ENCODE assay signal across 15 cellular contexts in the genomic region with DNA sequence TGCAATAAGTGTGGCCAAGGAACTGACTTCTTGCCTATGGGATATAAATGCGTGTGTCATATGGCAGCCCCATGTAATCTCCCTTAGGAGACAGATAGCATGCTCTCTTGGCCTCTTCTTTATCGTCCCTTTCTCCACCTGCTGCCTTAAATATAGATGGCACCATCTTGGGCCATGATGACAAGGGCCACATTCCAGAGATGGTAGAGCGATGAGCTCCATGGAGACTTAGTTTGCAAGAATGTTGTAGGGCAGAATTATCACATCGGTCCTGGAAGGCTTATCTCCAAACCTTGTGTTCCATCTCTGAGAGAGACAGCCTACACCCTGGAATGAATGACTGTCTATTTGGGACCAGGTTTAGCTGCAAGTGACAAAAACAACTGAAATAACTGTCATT.
A peak's percentile ranks its signal among the peaks of the same experiment; 100 is the strongest.
DNase-seq lines count a peak whose midpoint lies in the region; TF ChIP-seq lines count a peak whose summit lies in the region.
"Had no signal": no experiment of that assay in that cellular context is flagged by ENCODE, and none has a peak within 500 bp of the region (broad histone marks: within the 10 kb centered on the region; RNA-seq: fewer than 3 reads in every experiment).

No MANE protein-coding gene starts in this region.

- no peaks in the 10 kb centered on the region for H3K9me3 ChIP-seq in neural progenitor cell (ENCODE audit: low read depth)
- H3K9me3 ChIP-seq in uterus = no peaks in the 10 kb centered on the region
- H3K9me3 ChIP-seq: BLaER1 had no signal

- no peak overlapping the region for H2BK5ac ChIP-seq in mesendoderm (ENCODE audit: low read length)

- H2AFZ ChIP-seq in neural progenitor cell (replicated peaks) = no peak overlapping the region

- H3K36me3 ChIP-seq in mesendoderm (ENCODE audit: control insufficient read depth, insufficient read depth, low read length) (no peaks in the 10 kb centered on the region), neural progenitor cell (no peaks in the 10 kb centered on the region), uterus (no peaks in the 10 kb centered on the region)
- H3K36me3 ChIP-seq: BLaER1 had no signal

- no peak for TF ChIP-seq POLR2A in uterus (IDR thresholded peaks at IDR 0.05)

- H2BK15ac ChIP-seq in mesendoderm (replicated peaks; ENCODE audit: low read depth) = no peak overlapping the region

- H3K27me3 ChIP-seq in mesendoderm (ENCODE audit: insufficient read depth, low read length, poor library complexity) = no peaks in the 10 kb centered on the region
- no peaks in the 10 kb centered on the region for H3K27me3 ChIP-seq in neural progenitor cell
- H3K27me3 ChIP-seq in uterus = no peaks in the 10 kb centered on the region
- H3K27me3 ChIP-seq: BLaER1 had no signal

- no peak overlapping the region for H4K5ac ChIP-seq in mesendoderm (ENCODE audit: low read length)

- H3K4me3 Mint-ChIP-seq in neural progenitor cell = no peak overlapping the region
- H3K4me3 Mint-ChIP-seq: CD14-positive monocyte; CD4-positive, alpha-beta memory T cell; H9 had no signal

- H3K4me2 ChIP-seq in mesendoderm (ENCODE audit: low read length) (no peak overlapping the region), neural progenitor cell (no peak overlapping the region)
- H3K4me2 ChIP-seq: BLaER1 had no signal

- H3K27ac ChIP-seq in mesendoderm (ENCODE audit: low read depth, low read length) (no peak overlapping the region), neural progenitor cell (no peak overlapping the region), uterus (peak overlapping the region; percentile 82)
- H3K27ac ChIP-seq: BLaER1 had no signal

- H3K79me2 ChIP-seq in mesendoderm (ENCODE audit: control insufficient read depth, insufficient read depth, low read length) (no peaks in the 10 kb centered on the region), neural progenitor cell (ENCODE audit: low read depth) (no peaks in the 10 kb centered on the region)

- H3K23ac ChIP-seq in mesendoderm (ENCODE audit: low read length) = no peak overlapping the region

- no peaks in the 10 kb centered on the region for H3K4me1 ChIP-seq in mesendoderm (ENCODE audit: control insufficient read depth, low read depth, low read length)
- H3K4me1 ChIP-seq in neural progenitor cell = peaks cover 6% of the 10 kb centered on the region
- H3K4me1 ChIP-seq in uterus = peaks cover 0 to 5% of the 10 kb centered on the region in 2 donors

- TF ChIP-seq CTCF in neural progenitor cell (IDR thresholded peaks at IDR 0.05) = no peak
- no peak for TF ChIP-seq CTCF in uterus (IDR thresholded peaks at IDR 0.05)

- no peaks in the 10 kb centered on the region for H4K20me1 ChIP-seq in neural progenitor cell (ENCODE audit: low read depth)
- H4K20me1 ChIP-seq: BLaER1 had no signal

- H2BK120ac ChIP-seq in mesendoderm (ENCODE audit: low read depth, low read length) = no peak overlapping the region

- no peak overlapping the region for H4K8ac ChIP-seq in mesendoderm (ENCODE audit: low read depth, low read length)

- H3K9me3 Mint-ChIP-seq in neural progenitor cell = no peaks in the 10 kb centered on the region
- H3K9me3 Mint-ChIP-seq: CD14-positive monocyte, H9 had no signal

- peaks cover 5% of the 10 kb centered on the region for H3K27me3 Mint-ChIP-seq in neural progenitor cell (ENCODE audit: insufficient read depth, low read depth)

- no peak overlapping the region for H2AK5ac ChIP-seq in mesendoderm (ENCODE audit: low read length)

- no peaks in the 10 kb centered on the region for H3K79me1 ChIP-seq in mesendoderm (ENCODE audit: low read length)

- no peaks in the 10 kb centered on the region for H3F3A ChIP-seq in neural progenitor cell (ENCODE audit: low read depth)

- H3K9ac ChIP-seq in mesendoderm (ENCODE audit: low read length) = no peak overlapping the region
- H3K9ac ChIP-seq in neural progenitor cell = no peak overlapping the region
- H3K9ac ChIP-seq: BLaER1 had no signal

- H3K56ac ChIP-seq in mesendoderm (ENCODE audit: low read length) = no peak overlapping the region

- peak overlapping the region; percentile 52 for H3K27ac Mint-ChIP-seq in neural progenitor cell
- H3K27ac Mint-ChIP-seq: CD14-positive monocyte; CD4-positive, alpha-beta memory T cell; H9 had no signal

- no peak overlapping the region for H3K18ac ChIP-seq in mesendoderm (ENCODE audit: low read length)

- peak; percentile 22 for DNase-seq in EL
- DNase-seq in mesendoderm = peak; percentile 28
- DNase-seq in neural progenitor cell (ENCODE audit: low spot score) = no peak
- no peak for DNase-seq in uterus
- DNase-seq in cerebellar cortex (ENCODE audit: low spot score) = no peak
- DNase-seq in NCI-H2196 (lab: John Stamatoyannopoulos, UW; ENCODE audit: unreplicated experiment) = no peak
- DNase-seq in hepatic stellate cell (ENCODE audit: low spot score) = no peak
- DNase-seq in NCI-H1417 treated with DMSO at 0.1 percent for 48 hours (lab: John Stamatoyannopoulos, UW) = no peak
- DNase-seq: 8988T; CD4-positive, alpha-beta memory T cell; DMS153; DMS79 treated with DMSO at 0.1 percent for 48 hours; H9 had no signal

- no peaks in the 10 kb centered on the region for H3K36me3 Mint-ChIP-seq in neural progenitor cell
- H3K36me3 Mint-ChIP-seq: CD14-positive monocyte had no signal

- whole genome bisulfite sequencing in mesendoderm (ENCODE audit: extremely low coverage, insufficient coverage, low lambda C conversion rate) = no CpG with 5 or more reads among the region's 4 CpGs

- H3K4me3 ChIP-seq in mesendoderm (ENCODE audit: low read length) = no peak overlapping the region
- H3K4me3 ChIP-seq in neural progenitor cell = no peak overlapping the region
- H3K4me3 ChIP-seq in uterus = no peak overlapping the region
- H3K4me3 ChIP-seq: BLaER1 had no signal

- intact Hi-C loops in uterus (cut with DNase I; ENCODE audit: low total_unique reads) = no loop called here

- no peak overlapping the region for H3K4ac ChIP-seq in mesendoderm (ENCODE audit: low read depth, low read length)

- peaks cover 11% of the 10 kb centered on the region for H3K4me1 Mint-ChIP-seq in neural progenitor cell
- H3K4me1 Mint-ChIP-seq: CD14-positive monocyte; CD4-positive, alpha-beta memory T cell; H9 had no signal

Comparison
In these comparisons a context has a peak if more than half of its experiments do, and no peak if none do; other contexts are left out.
1. DNase-seq: peak in EL (single experiment) and mesendoderm (single experiment); none in neural progenitor cell (single experiment), uterus (0 of 2), cerebellar cortex (single experiment), NCI-H2196 (single experiment), hepatic stellate cell (single experiment) and NCI-H1417 treated with DMSO at 0.1 percent for 48 hours (single experiment).
2. H3K27ac ChIP-seq: peak in uterus (2 of 2); none in mesendoderm (single experiment) and neural progenitor cell (single experiment).